12 cellular contexts compared by ENCODE assay signal in genomic region chr12:68259318-68259940, GRCh38. TPM values are rescaled to one million over a fixed set of nuclear protein-coding genes. Genes with fewer than 3 reads are reported as not detected.
DNase-seq lines count a peak whose midpoint lies in the region; ATAC-seq, FAIRE-seq and TF ChIP-seq lines count a peak whose summit lies in the region.
"Had no signal": no experiment of that assay in that cellular context is flagged by ENCODE, and none has a peak within 500 bp of the region (broad histone marks: within the 10 kb centered on the region; RNA-seq: fewer than 3 reads in every experiment).

No MANE protein-coding gene starts in this region.

- DNase-seq in activated naive CD4-positive, alpha-beta T cell treated with anti-CD3 and anti-CD28 coated beads for 36 hours, result peak; percentile 50
- no peak for DNase-seq in activated naive CD4-positive, alpha-beta T cell (lab: John Stamatoyannopoulos, UW)
- peak; percentile 59 for DNase-seq in RCC 7860 (ENCODE audit: low spot score)
- peak; percentile 97 for DNase-seq in choroid plexus epithelial cell (ENCODE audit: low read depth)
- DNase-seq in stimulated activated CD8-positive, alpha-beta memory T cell treated with anti-CD3 and anti-CD28 coated beads, Interleukin-4, amount 100 ng/mL, for 48 hours, result peak; percentile 67
- no peak for DNase-seq in pons (ENCODE audit: low spot score)
- DNase-seq in frontal cortex (ENCODE audit: low spot score in 2 of 2), result no peak
- DNase-seq: H9, NCI-H2029 had no signal

- no peak overlapping the region for H3K4me3 Mint-ChIP-seq in activated naive CD4-positive, alpha-beta T cell treated with anti-CD3 and anti-CD28 coated beads for 36 hours
- H3K4me3 Mint-ChIP-seq: brain, H9 had no signal

- peaks cover 16% of the 10 kb centered on the region for H3K27me3 Mint-ChIP-seq in activated naive CD4-positive, alpha-beta T cell treated with anti-CD3 and anti-CD28 coated beads for 36 hours (ENCODE audit: low read depth)

- H3K4me1 Mint-ChIP-seq in activated naive CD4-positive, alpha-beta T cell treated with anti-CD3 and anti-CD28 coated beads for 36 hours (ENCODE audit: low read depth), result peaks cover 24% of the 10 kb centered on the region

- no peak for TF ChIP-seq CTCF in choroid plexus epithelial cell (conservative IDR thresholded peaks at IDR 0.05; ENCODE audit: low read depth, low read length)

- CTCF ChIA-PET in activated naive CD4-positive, alpha-beta T cell treated with anti-CD3 and anti-CD28 coated beads for 36 hours (lab: Charles Lee), result interaction anchor here (0.7 to 1.4 kb wide), 3 partner anchors 26 to 58 kb away, joined by 3 to 5 read pairs (median 5); no protein-coding TSS in a partner anchor

- no peaks in the 10 kb centered on the region for H3K36me3 Mint-ChIP-seq in activated naive CD4-positive, alpha-beta T cell treated with anti-CD3 and anti-CD28 coated beads for 36 hours (ENCODE audit: low read depth)
- H3K36me3 Mint-ChIP-seq: brain had no signal

- FAIRE-seq in RCC 7860 (lab: Jason Lieb, UNC), result peak; percentile 92
- no peak for FAIRE-seq in frontal cortex (lab: Jason Lieb, UNC)

- no peaks in the 10 kb centered on the region for H3K9me3 Mint-ChIP-seq in activated naive CD4-positive, alpha-beta T cell treated with anti-CD3 and anti-CD28 coated beads for 36 hours
- H3K9me3 Mint-ChIP-seq: brain, H9 had no signal

- ATAC-seq in GM19463 (IDR thresholded peaks at IDR 0.05; ENCODE audit: unreplicated experiment), result no peak

- peak overlapping the region; percentile 72 for H3K27ac Mint-ChIP-seq in activated naive CD4-positive, alpha-beta T cell treated with anti-CD3 and anti-CD28 coated beads for 36 hours
- H3K27ac Mint-ChIP-seq: H9 had no signal

- no peak overlapping the region for H3K4me3 ChIP-seq in choroid plexus epithelial cell (ENCODE audit: low read depth, low read length)
- H3K4me3 ChIP-seq: hepatocyte had no signal

- intact Hi-C loops in activated naive CD4-positive, alpha-beta T cell treated with anti-CD3 and anti-CD28 coated beads for 36 hours (cut with micrococcal nuclease), result loop anchor here (1.0 to 2.0 kb wide), 4 partner anchors 18 to 79 kb away; no protein-coding TSS in a partner anchor

RNA-seq across cellular contexts. Expression of gene IL22, which starts 6.0 kb away (rescaled TPM):
- under 1 TPM in 1 of 2 experiments, not detected in 1; 0.26 TPM for total RNA-seq in activated naive CD4-positive, alpha-beta T cell treated with anti-CD3 and anti-CD28 coated beads for 36 hours
- total RNA-seq in frontal cortex, result not detected
- total RNA-seq: H9, hepatocyte had no signal

RNA-seq across cellular contexts. Expression of gene IL26, which starts 33.8 kb away (rescaled TPM):
- total RNA-seq in activated naive CD4-positive, alpha-beta T cell treated with anti-CD3 and anti-CD28 coated beads for 36 hours, result under 1 TPM; 0.33 to 0.42 TPM
- not detected for total RNA-seq in frontal cortex
- total RNA-seq: H9, hepatocyte had no signal

Comparison
In these comparisons a context has a peak if more than half of its experiments do, and no peak if none do; other contexts are left out.
1. DNase-seq: peak in activated naive CD4-positive, alpha-beta T cell treated with anti-CD3 and anti-CD28 coated beads for 36 hours (single experiment), RCC 7860 (single experiment), choroid plexus epithelial cell (single experiment) and stimulated activated CD8-positive, alpha-beta memory T cell treated with anti-CD3 and anti-CD28 coated beads, Interleukin-4, amount 100 ng/mL, for 48 hours (single experiment); none in activated naive CD4-positive, alpha-beta T cell (0 of 4), pons (single experiment) and frontal cortex (0 of 2).